8 cellular contexts compared by ENCODE assay signal in the genomic region with DNA sequence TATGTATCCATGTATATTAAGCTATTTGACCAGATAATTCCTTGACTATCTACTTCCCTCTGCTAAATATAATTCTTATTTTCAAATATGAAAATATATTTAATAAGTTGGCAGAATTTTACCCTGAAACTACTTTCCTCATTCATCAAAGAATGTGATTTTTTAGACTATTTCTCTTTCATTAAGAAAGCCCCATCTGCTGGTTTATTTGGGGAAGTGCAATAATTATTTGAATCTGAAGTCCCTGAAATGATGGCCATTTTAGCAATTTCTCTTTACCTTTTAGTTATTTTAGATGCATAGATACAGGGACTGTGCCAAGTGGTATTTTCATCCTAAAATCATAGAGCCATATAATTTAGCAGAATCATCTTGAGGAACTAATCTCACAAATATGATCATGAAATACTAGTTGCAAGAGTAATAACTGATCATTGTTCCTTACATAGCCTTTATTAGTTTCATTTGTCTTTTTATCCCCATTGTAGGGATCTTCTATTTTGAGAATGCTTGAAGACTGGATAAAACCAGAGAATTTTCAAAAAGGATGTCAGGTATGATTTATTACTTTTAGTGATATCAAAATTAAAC. TPM values are rescaled to one million over a fixed set of nuclear protein-coding genes. Genes with fewer than 3 reads are reported as not detected.
DNase-seq lines count a peak whose midpoint lies in the region; ATAC-seq and TF ChIP-seq lines count a peak whose summit lies in the region.

No MANE protein-coding gene starts in this region.

- H3K4me1 Mint-ChIP-seq in IgD-negative memory B cell: peaks cover 8 to 12% (median 9%) of the 10 kb centered on the region in 3 donors
- peaks cover 9% of the 10 kb centered on the region for H3K4me1 Mint-ChIP-seq in T-helper 2 cell treated with Interferon-gamma antibody and Interleukin-4, amounts not matched to agents 5 μg/mL and 100 μg/mL, for 36 hours (ENCODE audit: low read depth)

- H3K36me3 ChIP-seq in thoracic aorta: no peaks in the 10 kb centered on the region

- H3K4me3 Mint-ChIP-seq in IgD-negative memory B cell: peak overlapping the region in 3 of 4 donors; percentile 45 to 97 (median 69)
- H3K4me3 Mint-ChIP-seq in T-helper 2 cell treated with Interferon-gamma antibody and Interleukin-4, amounts not matched to agents 5 μg/mL and 100 μg/mL, for 36 hours: peak overlapping the region; percentile 95

- ATAC-seq in foreskin keratinocyte (no peak), thoracic aorta (ENCODE audit: insufficient number of reproducible peaks, low FRiP score, low read depth) (no peak), GM18870 (IDR thresholded peaks at IDR 0.05; ENCODE audit: unreplicated experiment) (no peak), HG03025 (IDR thresholded peaks at IDR 0.05; ENCODE audit: low FRiP score, unreplicated experiment) (no peak)

- H3K9me3 ChIP-seq in thoracic aorta: no peaks in the 10 kb centered on the region

- no peaks in the 10 kb centered on the region for H3K27me3 Mint-ChIP-seq in IgD-negative memory B cell
- H3K27me3 Mint-ChIP-seq in T-helper 2 cell treated with Interferon-gamma antibody and Interleukin-4, amounts not matched to agents 5 μg/mL and 100 μg/mL, for 36 hours (ENCODE audit: low read depth): peaks cover 3% of the 10 kb centered on the region

- H3K27ac Mint-ChIP-seq in IgD-negative memory B cell: no peak overlapping the region
- H3K27ac Mint-ChIP-seq in T-helper 2 cell treated with Interferon-gamma antibody and Interleukin-4, amounts not matched to agents 5 μg/mL and 100 μg/mL, for 36 hours: no peak overlapping the region

- no peaks in the 10 kb centered on the region for H3K9me3 Mint-ChIP-seq in IgD-negative memory B cell
- no peaks in the 10 kb centered on the region for H3K9me3 Mint-ChIP-seq in T-helper 2 cell treated with Interferon-gamma antibody and Interleukin-4, amounts not matched to agents 5 μg/mL and 100 μg/mL, for 36 hours

- DNase-seq in DMS53 treated with DMSO at 0.1 percent for 48 hours (lab: John Stamatoyannopoulos, UW; ENCODE audit: unreplicated experiment) (peak; percentile 43), foreskin keratinocyte (no peak), thoracic aorta (ENCODE audit: low spot score) (no peak)
- no peak for DNase-seq in T-helper 2 cell treated with Interferon-gamma antibody and Interleukin-4, amounts not matched to agents 5 μg/mL and 100 μg/mL, for 36 hours (ENCODE audit: low spot score)
- DNase-seq in activated CD8-positive, alpha-beta memory T cell treated with anti-CD3 and anti-CD28 coated beads for 24 hours: no peak

- H3K4me1 ChIP-seq in foreskin keratinocyte: peaks cover 5% of the 10 kb centered on the region
- no peaks in the 10 kb centered on the region for H3K4me1 ChIP-seq in thoracic aorta (ENCODE audit: control insufficient read depth in 1 of 2, low read depth in 2 of 2)

- H3K27me3 ChIP-seq in foreskin keratinocyte: no peaks in the 10 kb centered on the region
- H3K27me3 ChIP-seq in thoracic aorta (replicated peaks; ENCODE audit: insufficient read depth): no peaks in the 10 kb centered on the region

- H3K4me3 ChIP-seq in thoracic aorta: no peak overlapping the region

- no peaks in the 10 kb centered on the region for H3K36me3 Mint-ChIP-seq in IgD-negative memory B cell
- H3K36me3 Mint-ChIP-seq in T-helper 2 cell treated with Interferon-gamma antibody and Interleukin-4, amounts not matched to agents 5 μg/mL and 100 μg/mL, for 36 hours (ENCODE audit: low read depth): no peaks in the 10 kb centered on the region

- TF ChIP-seq CTCF in foreskin keratinocyte (conservative IDR thresholded peaks at IDR 0.05): peak; percentile 74
- peak; percentile 47 for TF ChIP-seq CTCF in thoracic aorta (IDR thresholded peaks at IDR 0.05)

- H3K27ac ChIP-seq in foreskin keratinocyte (no peak overlapping the region), thoracic aorta (no peak overlapping the region)

RNA-seq across cellular contexts. Expression of a gene that starts 39.0 kb away (rescaled TPM):
- not detected for polyA plus RNA-seq in IgD-negative memory B cell
- under 0.01 TPM in 1 of 2 replicates, not detected in the other for total RNA-seq in foreskin keratinocyte
- 0.01 TPM in 1 of 2 replicates, not detected in the other for polyA plus RNA-seq in foreskin keratinocyte
- total RNA-seq in thoracic aorta: 1 to 10 TPM in 1 of 2 donors, under 1 TPM in 1; 0.68 to 9.9 TPM
